8 cellular contexts compared by ENCODE assay signal in the genomic region with DNA sequence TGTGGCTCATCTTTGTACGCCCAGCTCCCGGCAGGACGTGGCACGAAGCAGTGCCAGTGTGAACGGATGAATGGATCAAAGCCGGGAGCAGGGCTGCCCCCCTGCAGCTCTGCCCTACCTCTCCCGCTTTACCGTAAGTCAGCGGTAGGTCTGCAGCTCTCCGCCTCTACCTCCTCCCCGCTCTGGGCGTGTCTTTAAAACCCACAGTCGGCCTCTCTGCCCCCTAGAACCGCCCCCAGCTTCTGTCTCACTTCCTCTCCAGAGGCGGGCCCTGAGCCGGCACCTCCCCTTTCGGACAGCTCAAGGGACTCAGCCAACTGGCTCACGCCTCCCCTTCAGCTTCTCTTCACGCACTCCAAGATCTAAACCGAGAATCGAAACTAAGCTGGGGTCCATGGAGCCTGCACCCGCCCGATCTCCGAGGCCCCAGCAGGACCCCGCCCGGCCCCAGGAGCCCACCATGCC. TPM values are rescaled to one million over a fixed set of nuclear protein-coding genes. Genes with fewer than 3 reads are reported as not detected.
DNase-seq lines count a peak whose midpoint lies in the region; ATAC-seq and TF ChIP-seq lines count a peak whose summit lies in the region.

A gene with protein sequence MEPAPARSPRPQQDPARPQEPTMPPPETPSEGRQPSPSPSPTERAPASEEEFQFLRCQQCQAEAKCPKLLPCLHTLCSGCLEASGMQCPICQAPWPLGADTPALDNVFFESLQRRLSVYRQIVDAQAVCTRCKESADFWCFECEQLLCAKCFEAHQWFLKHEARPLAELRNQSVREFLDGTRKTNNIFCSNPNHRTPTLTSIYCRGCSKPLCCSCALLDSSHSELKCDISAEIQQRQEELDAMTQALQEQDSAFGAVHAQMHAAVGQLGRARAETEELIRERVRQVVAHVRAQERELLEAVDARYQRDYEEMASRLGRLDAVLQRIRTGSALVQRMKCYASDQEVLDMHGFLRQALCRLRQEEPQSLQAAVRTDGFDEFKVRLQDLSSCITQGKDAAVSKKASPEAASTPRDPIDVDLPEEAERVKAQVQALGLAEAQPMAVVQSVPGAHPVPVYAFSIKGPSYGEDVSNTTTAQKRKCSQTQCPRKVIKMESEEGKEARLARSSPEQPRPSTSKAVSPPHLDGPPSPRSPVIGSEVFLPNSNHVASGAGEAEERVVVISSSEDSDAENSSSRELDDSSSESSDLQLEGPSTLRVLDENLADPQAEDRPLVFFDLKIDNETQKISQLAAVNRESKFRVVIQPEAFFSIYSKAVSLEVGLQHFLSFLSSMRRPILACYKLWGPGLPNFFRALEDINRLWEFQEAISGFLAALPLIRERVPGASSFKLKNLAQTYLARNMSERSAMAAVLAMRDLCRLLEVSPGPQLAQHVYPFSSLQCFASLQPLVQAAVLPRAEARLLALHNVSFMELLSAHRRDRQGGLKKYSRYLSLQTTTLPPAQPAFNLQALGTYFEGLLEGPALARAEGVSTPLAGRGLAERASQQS (plus strand): TSS at position 298 of the 465 bp plus-strand sequence. CDS start 97 bp downstream, at position 395.

- H3K9me3 Mint-ChIP-seq in Calu3 (ENCODE audit: low read depth, unreplicated experiment): no peaks in the 10 kb centered on the region

- no peaks in the 10 kb centered on the region for H3K9me3 ChIP-seq in OCI-LY7 (ENCODE audit: low read length)
- no peaks in the 10 kb centered on the region for H3K9me3 ChIP-seq in mononuclear cell (ENCODE audit: low read depth, low read length)

- peak; percentile 68 for ATAC-seq in GM21515 (IDR thresholded peaks at IDR 0.05; ENCODE audit: unreplicated experiment)

- H3K4me1 ChIP-seq in OCI-LY7 (ENCODE audit: insufficient read depth, low read length, poor library complexity, severe bottlenecking) (peaks cover 45% of the 10 kb centered on the region), mononuclear cell (ENCODE audit: insufficient read depth, low read length) (peaks cover 68% of the 10 kb centered on the region)

- H4K20me1 ChIP-seq in OCI-LY7 (ENCODE audit: insufficient read depth, low read length): peaks cover 7% of the 10 kb centered on the region; the same call in 1 of the 2 replicates

- H3K27me3 ChIP-seq in mononuclear cell (ENCODE audit: insufficient read depth, low read length): no peaks in the 10 kb centered on the region

- BruUV-seq in Calu3 (replicated peaks; lab: Mats Ljungman, UMichigan) (no TSS peak), OCI-LY7 (replicated peaks; lab: Mats Ljungman, UMichigan) (no TSS peak)

- peaks cover 25% of the 10 kb centered on the region; the same call in 1 of the 2 replicates for H3K79me2 ChIP-seq in OCI-LY7 (ENCODE audit: insufficient read depth, low read depth, low read length)

- H3K27ac ChIP-seq in OCI-LY7 (ENCODE audit: low read depth, low read length, poor library complexity, severe bottlenecking): peak within 1 kb of the TSS; percentile 35

- CTCF ChIA-PET in Calu3 (lab: Charles Lee): interaction anchor here (0.6 to 2.0 kb wide), 9 partner anchors 11 to 731 kb away, joined by 3 to 25 read pairs (median 4); a partner anchor contains a TSS
- CTCF ChIA-PET in OCI-LY7 (lab: Charles Lee; ENCODE audit: unreplicated experiment): interaction anchor here (0.6 to 1.1 kb wide), 3 partner anchors 13 to 280 kb away, joined by 3 to 6 read pairs (median 4); no protein-coding TSS in a partner anchor

- H3K27me3 Mint-ChIP-seq in Calu3 (ENCODE audit: unreplicated experiment): no peaks in the 10 kb centered on the region

- H3K27ac Mint-ChIP-seq in Calu3 (ENCODE audit: unreplicated experiment): peak within 1 kb of the TSS; percentile 34

- intact Hi-C loops in Calu3 (cut with micrococcal nuclease; ENCODE audit: unreplicated experiment) (no loop called here), OCI-LY7 (cut with micrococcal nuclease; ENCODE audit: unreplicated experiment) (loop anchor here (5.0 to 10.0 kb wide), 2 partner anchors 470 to 1762 kb away; a partner anchor contains a TSS)

- peak within 1 kb of the TSS; percentile 88 for H3K4me3 Mint-ChIP-seq in Calu3 (ENCODE audit: low read depth, unreplicated experiment)

- H3K4me1 Mint-ChIP-seq in Calu3 (ENCODE audit: low read depth, unreplicated experiment): peaks cover 74% of the 10 kb centered on the region

- DNase-seq in Calu3 (peak; percentile 97), HuH-7.5 (ENCODE audit: low spot score) (peak; percentile 99), OCI-LY7 (ENCODE audit: low spot score) (peak; percentile 95), activated T-cell treated with anti-CD3 and anti-CD28 coated beads for 24 hours (ENCODE audit: low read depth) (peak; percentile 93), epidermal melanocyte (ENCODE audit: insufficient read length, low spot score) (peak; percentile 96)
- DNase-seq in stimulated activated CD8-positive, alpha-beta memory T cell treated with anti-CD3 and anti-CD28 coated beads, Interleukin-4, amount 100 ng/mL, for 1 hour (ENCODE audit: low read depth in 2 of 2, low spot score in 1 of 2): peak; percentile 81 to 84

- H3K36me3 Mint-ChIP-seq in Calu3 (ENCODE audit: insufficient read depth, unreplicated experiment): peaks cover 67% of the 10 kb centered on the region

- peak within 1 kb of the TSS; percentile 93; the same call in 1 of the 2 replicates for H2AFZ ChIP-seq in OCI-LY7 (ENCODE audit: low read length)

- no peaks in the 10 kb centered on the region for H3K9me2 ChIP-seq in OCI-LY7 (ENCODE audit: insufficient read depth, low read length)

- POLR2A ChIA-PET in OCI-LY7 (lab: Charles Lee): interaction anchor here (0.5 to 1.8 kb wide), 5 partner anchors 9 to 943 kb away, joined by 3 to 10 read pairs (median 6); no protein-coding TSS in a partner anchor

- peak within 1 kb of the TSS; percentile 89 for H3K4me3 ChIP-seq in OCI-LY7 (ENCODE audit: low read depth, low read length, poor library complexity, severe bottlenecking)
- peak within 1 kb of the TSS; percentile 76 for H3K4me3 ChIP-seq in mononuclear cell (ENCODE audit: low read length)

- H3K36me3 ChIP-seq in OCI-LY7 (ENCODE audit: insufficient read depth, low read length): peaks cover 13% of the 10 kb centered on the region; the same call in 1 of the 2 replicates

- TF ChIP-seq CTCF in Calu3 (IDR thresholded peaks at IDR 0.05; ENCODE audit: unreplicated experiment) (no peak), OCI-LY7 (conservative IDR thresholded peaks at IDR 0.05; ENCODE audit: low read length) (no peak)

- peak within 1 kb of the TSS; percentile 98 for H3K4me2 ChIP-seq in OCI-LY7 (ENCODE audit: low read length)

RNA-seq across cellular contexts. Expression of the gene that starts here (rescaled TPM):
- 120 and 153 TPM in 2 replicates for total RNA-seq in Calu3 (2022)
- 9.6 and 16.9 TPM in 2 replicates for total RNA-seq in OCI-LY7 (2014; rRNA removed; shearing (Covaris generic))
- total RNA-seq in OCI-LY7 (2022): 26.1 and 28.1 TPM in 2 replicates
- 23.1 TPM for total RNA-seq in mononuclear cell

Comparison
In these comparisons a context has a peak if more than half of its experiments do, and no peak if none do; other contexts are left out.
1. Peak in every context shown above with its lines: DNase-seq, ATAC-seq, H3K4me3 ChIP-seq and H3K27ac ChIP-seq.